24 cellular contexts compared by ENCODE assay signal in the genomic region with DNA sequence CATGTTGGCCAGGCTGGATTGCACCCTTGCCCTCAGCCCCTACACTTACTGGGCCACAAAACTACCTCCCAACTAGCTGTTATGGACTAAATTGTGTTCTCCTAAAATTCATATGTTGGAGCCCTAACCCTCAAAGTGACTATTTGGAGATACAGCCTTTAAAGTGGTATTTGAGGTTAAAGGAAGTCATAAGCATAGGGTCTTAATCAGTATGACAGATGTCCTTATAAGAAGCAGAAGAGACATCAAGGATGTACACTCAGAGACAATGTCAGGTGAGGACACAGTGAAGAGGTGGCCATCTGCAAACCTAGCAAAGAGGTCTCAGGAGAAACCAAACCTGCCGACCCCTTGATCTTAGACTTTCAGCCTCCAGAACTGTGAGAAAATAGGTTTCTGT.
"Had no signal": no experiment of that assay in that cellular context is flagged by ENCODE, and none has a peak within 500 bp of the region (broad histone marks: within the 10 kb centered on the region; RNA-seq: fewer than 3 reads in every experiment).

No MANE protein-coding gene starts in this region.

- H3K27me3 ChIP-seq: SJCRH30 had no signal

- H3K4me3 ChIP-seq: K562, SJCRH30 had no signal

- ATAC-seq: HepG2, Right ventricle myocardium inferior, SK-N-SH treated with all-trans-retinoic acid at 6 μM for 48 hours, T-helper 17 cell had no signal

- H3K27ac ChIP-seq: KMS-11, SJCRH30 had no signal

- FAIRE-seq: HepG2, K562 had no signal

- H3K9ac ChIP-seq: KMS-11 had no signal

- H3K36me3 ChIP-seq: SJCRH30 had no signal

- DNase-seq: IMR-90, MM.1S, NCI-H1092 treated with DMSO at 0.1 percent for 48 hours, NCI-H1436, NCI-H187, NCI-H2029, NCI-H2081 treated with DMSO at 0.1 percent for 48 hours, NCI-H2171, NCI-H226, NCI-H446, NCI-H510A, NCI-H524 treated with DMSO at 0.1 percent for 48 hours, NCI-H69, NCI-H774, RPMI8226, SHP77 treated with DMSO at 0.1 percent for 48 hours, SJCRH30, T-helper 1 cell, T-helper 17 cell had no signal

- H3K4me1 ChIP-seq: SJCRH30 had no signal

- H3K4me2 ChIP-seq: KMS-11 had no signal

- H3K9me3 ChIP-seq: SJCRH30 had no signal
